In genomic region chr10:112361951-112362770, GRCh38 we compare ENCODE assay signal across 8 cellular contexts. TPM values are rescaled to one million over a fixed set of nuclear protein-coding genes. Genes with fewer than 3 reads are reported as not detected.
A peak's percentile ranks its signal among the peaks of the same experiment; 100 is the strongest.
DNase-seq lines count a peak whose midpoint lies in the region; ATAC-seq and TF ChIP-seq lines count a peak whose summit lies in the region.
"Had no signal": no experiment of that assay in that cellular context is flagged by ENCODE, and none has a peak within 500 bp of the region (broad histone marks: within the 10 kb centered on the region; RNA-seq: fewer than 3 reads in every experiment).

No MANE protein-coding gene starts in this region.

- WGBS in urinary bladder = 41% methylated on average over 6 of the region's 6 CpGs

- no peak for ATAC-seq in GM21390 (IDR thresholded peaks at IDR 0.05; ENCODE audit: unreplicated experiment)

- no peak for TF ChIP-seq CTCF in epithelial cell of esophagus (IDR thresholded peaks at IDR 0.05; ENCODE audit: insufficient read depth, low read depth, low read length, missing control alignments)

- no peaks in the 10 kb centered on the region for H3K4me1 ChIP-seq in urinary bladder (ENCODE audit: insufficient read depth)

- H3K27ac ChIP-seq in urinary bladder (ENCODE audit: low read depth) = peak overlapping the region; percentile 27

- DNase-seq in M059J (ENCODE audit: low read depth) = peak; percentile 92
- DNase-seq in epithelial cell of esophagus (ENCODE audit: low read depth) = peak; percentile 19
- DNase-seq in medulla oblongata (ENCODE audit: extremely low spot score) = peak; percentile 44
- DNase-seq in HuH-7 (ENCODE audit: low spot score) = no peak
- no peak for DNase-seq in iPS-NIHi7 (ENCODE audit: extremely low spot score)
- DNase-seq: NCI-H82 had no signal

- no peaks in the 10 kb centered on the region for H3K36me3 ChIP-seq in urinary bladder (ENCODE audit: insufficient read depth)

- H3K4me3 ChIP-seq in epithelial cell of esophagus (ENCODE audit: low read length) = no peak overlapping the region
- no peak overlapping the region for H3K4me3 ChIP-seq in urinary bladder (ENCODE audit: low read depth, low read length)

RNA-seq across cellular contexts. Expression of gene ACSL5, which starts 11.8 kb away (rescaled TPM):
- 17.6 and 25.5 TPM in 2 replicates for total RNA-seq in M059J (2014; rRNA removed; shearing (Covaris generic))
- 38.8 TPM for total RNA-seq in urinary bladder
- polyA plus RNA-seq in urinary bladder = 20.2 TPM

Comparison
In these comparisons a context has a peak if more than half of its experiments do, and no peak if none do; other contexts are left out.
1. DNase-seq: peak in M059J (single experiment), epithelial cell of esophagus (single experiment) and medulla oblongata (single experiment); none in HuH-7 (single experiment) and iPS-NIHi7 (single experiment).